ENCODE assay signal across 11 cellular contexts in genomic region chr17:68246271-68247028, GRCh38. TPM values are rescaled to one million over a fixed set of nuclear protein-coding genes. Genes with fewer than 3 reads are reported as not detected.
DNase-seq lines count a peak whose midpoint lies in the region; ATAC-seq, FAIRE-seq and TF ChIP-seq lines count a peak whose summit lies in the region.
"Had no signal": no experiment of that assay in that cellular context is flagged by ENCODE, and none has a peak within 500 bp of the region (broad histone marks: within the 10 kb centered on the region; RNA-seq: fewer than 3 reads in every experiment).

No MANE protein-coding gene starts in this region.

- H2AFZ ChIP-seq in K562 (ENCODE audit: low read depth, low read length), result no peak overlapping the region
- H2AFZ ChIP-seq in neural progenitor cell (replicated peaks), result no peak overlapping the region

- DNase-seq in Calu3 (no peak), K562 (ENCODE audit: extremely low read depth in 1 of 4, low spot score in 3 of 4) (no peak), neural progenitor cell (ENCODE audit: low spot score) (no peak), middle frontal gyrus (ENCODE audit: extremely low spot score, low spot score) (no peak), DMS79 treated with DMSO at 0.1 percent for 48 hours (lab: John Stamatoyannopoulos, UW) (no peak)
- DNase-seq: cortex of kidney, NCI-H2227 treated with DMSO at 0.1 percent for 48 hours, WERI-Rb-1 had no signal

- H3K27me3 Mint-ChIP-seq in Calu3 (ENCODE audit: unreplicated experiment) (no peaks in the 10 kb centered on the region), neural progenitor cell (ENCODE audit: insufficient read depth, low read depth) (no peaks in the 10 kb centered on the region)

- TF ChIP-seq CTCF in Calu3 (IDR thresholded peaks at IDR 0.05; ENCODE audit: unreplicated experiment), result no peak
- no peak for TF ChIP-seq CTCF in K562 (IDR thresholded peaks at IDR 0.05 in 2 of 3, conservative IDR thresholded peaks at IDR 0.05 in 1 of 3; ENCODE audit: insufficient read depth in 2 of 3, low read depth in 1 of 3, low read length in 3 of 3)
- TF ChIP-seq CTCF in neural progenitor cell (IDR thresholded peaks at IDR 0.05), result no peak

- H3K4me1 ChIP-seq in K562 (replicated peaks in 1 of 2; ENCODE audit: control insufficient read depth in 2 of 2, insufficient read depth in 2 of 2, low read length in 2 of 2) (peaks cover 8 to 26% of the 10 kb centered on the region in 2 experiments; a peak in 3 of 5 replicates), neural progenitor cell (no peaks in the 10 kb centered on the region)

- BruUV-seq in Calu3 (replicated peaks; lab: Mats Ljungman, UMichigan), result TSS peak; percentile 91
- TSS peak; percentile 83 for BruUV-seq in K562 (replicated peaks; lab: Mats Ljungman, UMichigan)

- CTCF ChIA-PET in Calu3 (lab: Charles Lee), result interaction anchor here (0.6 to 1.4 kb wide), 3 partner anchors 10 to 215 kb away, joined by 3 to 5 read pairs (median 4); no protein-coding TSS in a partner anchor
- CTCF ChIA-PET in K562 (lab: Yijun Ruan, JAX; ENCODE audit: low intra/inter-chr PET ratio), result no interaction called here

- in situ Hi-C loops in K562 (cut with MboI), result no loop called here

- H3K4me3 ChIP-seq in K562 (peak overlapping the region; percentile 77; the same call in 1 of the 2 replicates), neural progenitor cell (no peak overlapping the region)

- H3K9ac ChIP-seq in K562 (ENCODE audit: insufficient read depth in 1 of 2, low read depth in 2 of 2, low read length in 2 of 2) (peak overlapping the region in 1 of 2 experiments; percentile 91; a peak in 2 of 4 replicates), neural progenitor cell (no peak overlapping the region)

- intact Hi-C loops in Calu3 (cut with micrococcal nuclease; ENCODE audit: unreplicated experiment), result no loop called here
- intact Hi-C loops in K562 (cut with micrococcal nuclease), result loop anchor here (5.0 to 10.0 kb wide), 2 partner anchors 34 to 72 kb away; no protein-coding TSS in a partner anchor

- peaks cover 8% of the 10 kb centered on the region for H3F3A ChIP-seq in neural progenitor cell (ENCODE audit: low read depth)

- ATAC-seq in K562 (no peak), GM21390 (IDR thresholded peaks at IDR 0.05; ENCODE audit: unreplicated experiment) (no peak), GM18511 (IDR thresholded peaks at IDR 0.05; ENCODE audit: unreplicated experiment) (no peak)

- no peak for TF ChIP-seq RAD21 in K562 (CRISPR knock-in tag; conservative IDR thresholded peaks at IDR 0.05 in 1 of 2, IDR thresholded peaks at IDR 0.05 in 1 of 2)

- peak overlapping the region; percentile 65 for H3K27ac Mint-ChIP-seq in Calu3 (ENCODE audit: unreplicated experiment)
- no peak overlapping the region for H3K27ac Mint-ChIP-seq in neural progenitor cell

- H3K27me3 ChIP-seq in K562 (ENCODE audit: control insufficient read depth in 2 of 2, insufficient read depth in 2 of 2, low read length in 2 of 2), result no peaks in the 10 kb centered on the region
- H3K27me3 ChIP-seq in neural progenitor cell, result no peaks in the 10 kb centered on the region

- no peaks in the 10 kb centered on the region for H3K9me3 Mint-ChIP-seq in Calu3 (ENCODE audit: low read depth, unreplicated experiment)
- H3K9me3 Mint-ChIP-seq in neural progenitor cell, result no peaks in the 10 kb centered on the region

- peaks cover 6% of the 10 kb centered on the region for H3K4me1 Mint-ChIP-seq in Calu3 (ENCODE audit: low read depth, unreplicated experiment)
- peaks cover 17% of the 10 kb centered on the region for H3K4me1 Mint-ChIP-seq in neural progenitor cell

- peak overlapping the region; percentile 89 for H3K27ac ChIP-seq in KOPT-K1 (ENCODE audit: low read depth, low read length, poor library complexity, severe bottlenecking)
- H3K27ac ChIP-seq in K562 (ENCODE audit: extremely low read depth, low read depth, low read length), result no peak overlapping the region
- no peak overlapping the region for H3K27ac ChIP-seq in neural progenitor cell

- POLR2A ChIA-PET in K562 (lab: Yijun Ruan, JAX), result interaction anchor here (0.6 kb wide), 2 partner anchors 798 to 1203 kb away, joined by 3 read pairs; no protein-coding TSS in a partner anchor

- no peaks in the 10 kb centered on the region for H3K9me1 ChIP-seq in K562 (ENCODE audit: control insufficient read depth, insufficient read depth, low read length)

- FAIRE-seq in K562 (lab: Jason Lieb, UNC), result no peak

- WGBS in K562 (ENCODE audit: insufficient coverage, low coverage, missing lambda C conversion rate), result 83% methylated on average over 21 of the region's 24 CpGs

- H3K36me3 ChIP-seq in KOPT-K1 (ENCODE audit: insufficient read depth, low read length), result peaks cover 10% of the 10 kb centered on the region
- H3K36me3 ChIP-seq in K562 (ENCODE audit: control insufficient read depth, insufficient read depth, low read length), result peaks cover 1% of the 10 kb centered on the region; the same call in 1 of the 3 replicates
- no peaks in the 10 kb centered on the region for H3K36me3 ChIP-seq in neural progenitor cell

- no peak overlapping the region for H3K4me2 ChIP-seq in K562 (ENCODE audit: insufficient read depth, low read length)
- H3K4me2 ChIP-seq in neural progenitor cell, result peak overlapping the region; percentile 96

- H3K36me3 Mint-ChIP-seq in Calu3 (ENCODE audit: insufficient read depth, unreplicated experiment), result peaks cover 26% of the 10 kb centered on the region
- H3K36me3 Mint-ChIP-seq in neural progenitor cell, result peaks cover 3% of the 10 kb centered on the region

- peaks cover 11% of the 10 kb centered on the region; the same call in 2 of the 3 replicates for H3K79me2 ChIP-seq in K562 (ENCODE audit: control insufficient read depth, insufficient read depth, low read length)
- peaks cover 11% of the 10 kb centered on the region for H3K79me2 ChIP-seq in neural progenitor cell (ENCODE audit: low read depth)

- no peak for TF ChIP-seq POLR2A in K562 (conservative IDR thresholded peaks at IDR 0.05)

- H3K9me3 ChIP-seq in KOPT-K1 (ENCODE audit: insufficient read depth, low read length, poor library complexity, severe bottlenecking) (no peaks in the 10 kb centered on the region), K562 (replicated peaks; ENCODE audit: control insufficient read depth, insufficient read depth, low read depth, low read length) (no peaks in the 10 kb centered on the region), neural progenitor cell (ENCODE audit: low read depth) (no peaks in the 10 kb centered on the region)

- H3K4me3 Mint-ChIP-seq in Calu3 (ENCODE audit: low read depth, unreplicated experiment) (peak overlapping the region; percentile 96), neural progenitor cell (peak overlapping the region; percentile 93)

- no peaks in the 10 kb centered on the region for H4K20me1 ChIP-seq in K562 (replicated peaks; ENCODE audit: control insufficient read depth, insufficient read depth, low read length)
- no peaks in the 10 kb centered on the region for H4K20me1 ChIP-seq in neural progenitor cell (ENCODE audit: low read depth)

- TF ChIP-seq EP300 in K562 (IDR thresholded peaks at IDR 0.05; ENCODE audit: low read length), result no peak

RNA-seq across cellular contexts. Expression of gene AMZ2, which starts 1.4 kb away (rescaled TPM):
- total RNA-seq in Calu3 (2022) (59.5 and 62.2 TPM in 2 replicates), K562 (2014; rRNA removed) (22.6 and 30.9 TPM in 2 replicates), K562 (2014; rRNA removed; fragmentation: Illumina TruSeq; extraction: Trizol) (52.6 and 57.9 TPM in 2 replicates), K562 (2015; rRNA removed; fragmentation: Illumina TruSeq; extraction: Trizol) (44.8 and 47.0 TPM in 2 replicates), K562 (2021) (41.1 and 43.2 TPM in 2 replicates), neural progenitor cell (ENCODE audit: low replicate concordance) (99.0 and 150 TPM in 2 replicates)
- 14.4 and 17.0 TPM in 2 replicates for total RNA-seq in K562 (2011; cell fraction: chromatin; rRNA removed; ENCODE audit: low replicate concordance)
- total RNA-seq in K562 (2011; cell fraction: nucleolus; rRNA removed), result 12.1 and 12.7 TPM in 2 replicates
- total RNA-seq in K562 (2011; cell fraction: nucleoplasm; rRNA removed), result 14.9 and 16.1 TPM in 2 replicates
- polyA plus RNA-seq in K562 (2011; rRNA removed) (54.0 and 59.2 TPM in 2 replicates), K562 (2014; fragmentation: Illumina TruSeq; extraction: Trizol) (75.2 and 92.2 TPM in 2 replicates), K562 (2014; fragmentation: Nextera tagmentation; extraction: Ambion mirVana) (10 to 100 TPM; 56.9 to 74.5 TPM), K562 (2014; rRNA removed) (34.8 and 41.8 TPM in 2 replicates)
- polyA plus RNA-seq in K562 (2011; cell fraction: cytosol; rRNA removed), result 29.8 and 49.7 TPM in 2 replicates
- polyA plus RNA-seq in K562 (2011; cell fraction: nucleus; rRNA removed), result 38.0 and 55.7 TPM in 2 replicates
- polyA plus RNA-seq in K562 (2012), result 51.0 and 61.3 TPM in 2 replicates
- 32.1 and 35.0 TPM in 2 replicates for polyA minus RNA-seq in K562 (2011; rRNA and poly(A)+ RNA removed)
- 8.7 and 11.4 TPM in 2 replicates for polyA minus RNA-seq in K562 (2011; cell fraction: cytosol; rRNA and poly(A)+ RNA removed)
- 9.0 and 16.4 TPM in 2 replicates for polyA minus RNA-seq in K562 (2011; cell fraction: nucleus; rRNA and poly(A)+ RNA removed)

RNA-seq across cellular contexts. Expression of gene SLC16A6, which starts 44.5 kb away (rescaled TPM):
- total RNA-seq in Calu3 (2022), result 0.12 and 0.19 TPM in 2 replicates
- total RNA-seq in K562 (2011; cell fraction: chromatin; rRNA removed; ENCODE audit: low replicate concordance), result 0.14 and 0.33 TPM in 2 replicates
- 0.17 TPM in 1 of 2 replicates, not detected in the other for total RNA-seq in K562 (2011; cell fraction: nucleolus; rRNA removed)
- total RNA-seq in K562 (2011; cell fraction: nucleoplasm; rRNA removed), result 0.23 and 0.51 TPM in 2 replicates
- 0.04 and 0.05 TPM in 2 replicates for total RNA-seq in K562 (2014; rRNA removed)
- 0.15 and 0.26 TPM in 2 replicates for total RNA-seq in K562 (2014; rRNA removed; fragmentation: Illumina TruSeq; extraction: Trizol)
- total RNA-seq in K562 (2015; rRNA removed; fragmentation: Illumina TruSeq; extraction: Trizol), result 0.11 and 0.15 TPM in 2 replicates
- total RNA-seq in K562 (2021), result 0.16 and 0.42 TPM in 2 replicates
- polyA plus RNA-seq in K562 (2011; rRNA removed), result 0.05 and 0.11 TPM in 2 replicates
- polyA plus RNA-seq in K562 (2011; cell fraction: cytosol; rRNA removed), result 0.04 TPM in 1 of 2 replicates, not detected in the other
- 0.10 and 0.11 TPM in 2 replicates for polyA plus RNA-seq in K562 (2011; cell fraction: nucleus; rRNA removed)
- 0.17 and 0.21 TPM in 2 replicates for polyA plus RNA-seq in K562 (2012)
- 0.11 and 0.31 TPM in 2 replicates for polyA plus RNA-seq in K562 (2014; fragmentation: Illumina TruSeq; extraction: Trizol)
- under 1 TPM; 0.08 to 0.27 TPM for polyA plus RNA-seq in K562 (2014; fragmentation: Nextera tagmentation; extraction: Ambion mirVana)
- polyA plus RNA-seq in K562 (2014; rRNA removed), result 0.07 and 0.15 TPM in 2 replicates
- 0.39 TPM in 1 of 2 replicates, not detected in the other for polyA minus RNA-seq in K562 (2011; rRNA and poly(A)+ RNA removed)
- 0.67 and 1.3 TPM in 2 replicates for polyA minus RNA-seq in K562 (2011; cell fraction: cytosol; rRNA and poly(A)+ RNA removed)
- polyA minus RNA-seq in K562 (2011; cell fraction: nucleus; rRNA and poly(A)+ RNA removed), result 0.27 TPM in 1 of 2 replicates, not detected in the other
- 0.09 and 0.19 TPM in 2 replicates for total RNA-seq in neural progenitor cell (ENCODE audit: low replicate concordance)

RNA-seq across cellular contexts. Expression of gene ARSG, which starts 44.8 kb away (rescaled TPM):
- total RNA-seq in Calu3 (2022), result 1.4 and 2.4 TPM in 2 replicates
- 5.9 and 6.9 TPM in 2 replicates for total RNA-seq in K562 (2011; cell fraction: chromatin; rRNA removed; ENCODE audit: low replicate concordance)
- 2.2 and 3.3 TPM in 2 replicates for total RNA-seq in K562 (2011; cell fraction: nucleolus; rRNA removed)
- total RNA-seq in K562 (2011; cell fraction: nucleoplasm; rRNA removed), result 3.2 and 7.3 TPM in 2 replicates
- total RNA-seq in K562 (2014; rRNA removed), result 1.7 and 1.8 TPM in 2 replicates
- 2.1 and 3.1 TPM in 2 replicates for total RNA-seq in K562 (2014; rRNA removed; fragmentation: Illumina TruSeq; extraction: Trizol)
- 1.6 and 2.1 TPM in 2 replicates for total RNA-seq in K562 (2015; rRNA removed; fragmentation: Illumina TruSeq; extraction: Trizol)
- total RNA-seq in K562 (2021), result 1.1 and 1.6 TPM in 2 replicates
- polyA plus RNA-seq in K562 (2011; rRNA removed), result 0.64 and 1.4 TPM in 2 replicates
- polyA plus RNA-seq in K562 (2011; cell fraction: cytosol; rRNA removed), result 1.3 and 1.8 TPM in 2 replicates
- polyA plus RNA-seq in K562 (2011; cell fraction: nucleus; rRNA removed), result 1.6 and 1.9 TPM in 2 replicates
- 1.5 and 2.5 TPM in 2 replicates for polyA plus RNA-seq in K562 (2012)
- polyA plus RNA-seq in K562 (2014; fragmentation: Illumina TruSeq; extraction: Trizol), result 3.8 and 5.6 TPM in 2 replicates
- polyA plus RNA-seq in K562 (2014; fragmentation: Nextera tagmentation; extraction: Ambion mirVana), result 1 to 10 TPM; 1.0 to 1.8 TPM
- polyA plus RNA-seq in K562 (2014; rRNA removed), result 3.7 and 3.8 TPM in 2 replicates
- polyA minus RNA-seq in K562 (2011; rRNA and poly(A)+ RNA removed), result 1.3 and 3.0 TPM in 2 replicates
- not detected in 2 replicates for polyA minus RNA-seq in K562 (2011; cell fraction: cytosol; rRNA and poly(A)+ RNA removed)
- polyA minus RNA-seq in K562 (2011; cell fraction: nucleus; rRNA and poly(A)+ RNA removed), result 0.81 and 1.9 TPM in 2 replicates
- 19.5 and 20.0 TPM in 2 replicates for total RNA-seq in neural progenitor cell (ENCODE audit: low replicate concordance)
